Comparison of ENCODE assay signal across 19 cellular contexts in genomic region chr1:99601709-99602403, GRCh38.
"Had no signal": no experiment of that assay in that cellular context is flagged by ENCODE, and none has a peak within 500 bp of the region (broad histone marks: within the 10 kb centered on the region; RNA-seq: fewer than 3 reads in every experiment).

No MANE protein-coding gene starts in this region.

- H3K27me3 ChIP-seq: colonic mucosa, left lung, transverse colon had no signal

- H3K4me3 ChIP-seq: colonic mucosa, left lung, lung, psoas muscle, skin epidermis, thoracic aorta, transverse colon had no signal

- H3K4me1 ChIP-seq: colonic mucosa, left lung, psoas muscle, transverse colon had no signal

- ATAC-seq: left lung; psoas muscle; sciatic nerve; stimulated activated naive B cell treated with anti-CD40 and anti-IgM and Interleukin-4, amounts not matched to agents 10 μg/mL and 1 μg/mL and 100 μg/mL, for 72 hours; stimulated activated naive CD8-positive, alpha-beta T cell treated with anti-CD3 and anti-CD28 coated beads, Interleukin-15, amount 100 ng/mL, for 72 hours had no signal

- H3K27ac ChIP-seq: colonic mucosa, left lung, psoas muscle, thoracic aorta, transverse colon had no signal

- H3K36me3 ChIP-seq: colonic mucosa, left lung, thoracic aorta, transverse colon had no signal

- DNase-seq: colonic mucosa; foreskin melanocyte; islet precursor cell; left lung; mesenchymal stem cell; midbrain; naive B cell; psoas muscle; retina; stimulated activated CD4-positive, alpha-beta T cell treated with anti-CD3 and anti-CD28 coated beads, Interleukin-2, amount 100 ng/mL, for 24 hours; stimulated activated CD4-positive, alpha-beta T cell treated with anti-CD3 and anti-CD28 coated beads, Interleukin-4, amount 100 ng/mL, for 4 hours; stimulated activated naive B cell treated with anti-CD40 and anti-IgM and Interleukin-4, amounts not matched to agents 10 μg/mL and 1 μg/mL and 100 μg/mL, for 72 hours; stimulated activated naive CD8-positive, alpha-beta T cell treated with anti-CD3 and anti-CD28 coated beads, Interleukin-15, amount 100 ng/mL, for 72 hours; substantia nigra; transverse colon had no signal

- H3K9me3 ChIP-seq: colonic mucosa, left lung, psoas muscle, thoracic aorta, transverse colon had no signal
